In genomic region chr2:232409617-232410016, GRCh38 we compare ENCODE assay signal across 16 cellular contexts. TPM values are rescaled to one million over a fixed set of nuclear protein-coding genes. Genes with fewer than 3 reads are reported as not detected.
A peak's percentile ranks its signal among the peaks of the same experiment; 100 is the strongest.
DNase-seq lines count a peak whose midpoint lies in the region; ATAC-seq and TF ChIP-seq lines count a peak whose summit lies in the region.
"Not testable (repeated sequence)": the region's sequence is repeated elsewhere in the genome, so short reads cannot be mapped to it uniquely, and the experiment has no call there.
"Had no signal": no experiment of that assay in that cellular context is flagged by ENCODE, and none has a peak within 500 bp of the region (broad histone marks: within the 10 kb centered on the region; RNA-seq: fewer than 3 reads in every experiment).

No MANE protein-coding gene starts in this region.

- not testable (repeated sequence) for H3K23ac ChIP-seq in neuronal stem cell (ENCODE audit: low read depth, low read length, poor library complexity)

- not testable (repeated sequence) for H3K9me3 ChIP-seq in neuronal stem cell (replicated peaks in 1 of 2; ENCODE audit: control insufficient read depth in 2 of 2, insufficient read depth in 1 of 2, low read depth in 1 of 2, low read length in 2 of 2); aorta (ENCODE audit: control insufficient read depth, low read length)

- intact Hi-C loops in aorta (cut with DNase I), result not testable (repeated sequence)

- not testable (repeated sequence) for H3K4ac ChIP-seq in neuronal stem cell (ENCODE audit: low read length)

- H2AK5ac ChIP-seq in neuronal stem cell (ENCODE audit: low read depth, low read length), result not testable (repeated sequence)

- H2BK15ac ChIP-seq in neuronal stem cell (ENCODE audit: low read length), result peak overlapping the region; percentile 49

- not testable (repeated sequence) for H4K8ac ChIP-seq in neuronal stem cell (ENCODE audit: low read depth, low read length)

- DNase-seq in GM23338 (ENCODE audit: low spot score); WTC11 (ENCODE audit: low spot score); activated CD8-positive, alpha-beta T cell treated with anti-CD3 and anti-CD28 coated beads, Interleukin-2, amount 10 ng/mL, durations not matched to agents 7 days and 5 days; neuronal stem cell (ENCODE audit: low spot score); aorta: not testable (repeated sequence)
- peak; percentile 5 for DNase-seq in epidermal melanocyte (ENCODE audit: insufficient read length, low spot score)
- DNase-seq in mesenteric fat pad (ENCODE audit: low spot score), result peak; percentile 67
- DNase-seq in type B pancreatic cell (ENCODE audit: extremely low spot score, unreplicated experiment), result peak; percentile 51

- H3K4me1 Mint-ChIP-seq in GM23338; WTC11; activated CD8-positive, alpha-beta T cell treated with anti-CD3 and anti-CD28 coated beads, Interleukin-2, amount 10 ng/mL, durations not matched to agents 7 days and 5 days (ENCODE audit: low read depth); type B pancreatic cell (ENCODE audit: unreplicated experiment): not testable (repeated sequence)

- not testable (repeated sequence) for H3K4me3 Mint-ChIP-seq in GM23338; WTC11; activated CD8-positive, alpha-beta T cell treated with anti-CD3 and anti-CD28 coated beads, Interleukin-2, amount 10 ng/mL, durations not matched to agents 7 days and 5 days; type B pancreatic cell

- not testable (repeated sequence) for H3K4me1 ChIP-seq in GM23338 (ENCODE audit: insufficient read depth); neuronal stem cell (ENCODE audit: control insufficient read depth in 2 of 2, insufficient read depth in 1 of 2, low read depth in 1 of 2, low read length in 2 of 2); aorta (ENCODE audit: control insufficient read depth in 1 of 2, insufficient read depth in 2 of 2, low read length in 2 of 2)

- H2BK5ac ChIP-seq in neuronal stem cell (ENCODE audit: low read length), result not testable (repeated sequence)

- H3K4me3 ChIP-seq in GM23338; neuronal stem cell (ENCODE audit: low read length in 2 of 2); aorta (ENCODE audit: low read length in 2 of 2): not testable (repeated sequence)

- not testable (repeated sequence) for H3K27me3 Mint-ChIP-seq in GM23338 (ENCODE audit: insufficient read depth, low read depth, poor library complexity); WTC11 (ENCODE audit: low read depth)
- peaks cover 25% of the 10 kb centered on the region for H3K27me3 Mint-ChIP-seq in activated CD8-positive, alpha-beta T cell treated with anti-CD3 and anti-CD28 coated beads, Interleukin-2, amount 10 ng/mL, durations not matched to agents 7 days and 5 days (ENCODE audit: low read depth)
- peaks cover 42% of the 10 kb centered on the region for H3K27me3 Mint-ChIP-seq in type B pancreatic cell

- H3K79me1 ChIP-seq in neuronal stem cell (ENCODE audit: low read depth, low read length), result not testable (repeated sequence)

- CTCF ChIA-PET in WTC11 (lab: Charles Lee); activated CD8-positive, alpha-beta T cell treated with anti-CD3 and anti-CD28 coated beads, Interleukin-2, amount 10 ng/mL, durations not matched to agents 7 days and 5 days (lab: Charles Lee): not testable (repeated sequence)

- not testable (repeated sequence) for TF ChIP-seq CTCF in GM23338 (conservative IDR thresholded peaks at IDR 0.05; ENCODE audit: low read depth in 2 of 2); WTC11 (IDR thresholded peaks at IDR 0.05); type B pancreatic cell (conservative IDR thresholded peaks at IDR 0.05)

- peak; percentile 22 for ATAC-seq in GM23338
- ATAC-seq in WTC11, result peak; percentile 15; the same call in 1 of the 2 replicates
- ATAC-seq in activated CD8-positive, alpha-beta T cell treated with anti-CD3 and anti-CD28 coated beads, Interleukin-2, amount 10 ng/mL, durations not matched to agents 7 days and 5 days, result peak; percentile 56
- peak; percentile 15 for ATAC-seq in aorta (ENCODE audit: low FRiP score)

- H3K9me2 ChIP-seq in GM23338 (ENCODE audit: insufficient read depth), result not testable (repeated sequence)

- not testable (repeated sequence) for H3K27me3 ChIP-seq in GM23338 (ENCODE audit: insufficient read depth); aorta (ENCODE audit: control insufficient read depth in 1 of 2, insufficient read depth in 2 of 2, low read length in 1 of 2)
- peaks cover 0 to 39% (median 0%) of the 10 kb centered on the region in 3 experiments for H3K27me3 ChIP-seq in neuronal stem cell (ENCODE audit: control insufficient read depth in 3 of 3, insufficient read depth in 3 of 3, low read depth in 1 of 3, low read length in 3 of 3)

- H3K14ac ChIP-seq in neuronal stem cell (ENCODE audit: low read length), result peak overlapping the region; percentile 82

- H3K36me3 Mint-ChIP-seq in GM23338 (ENCODE audit: low read depth); WTC11; activated CD8-positive, alpha-beta T cell treated with anti-CD3 and anti-CD28 coated beads, Interleukin-2, amount 10 ng/mL, durations not matched to agents 7 days and 5 days (ENCODE audit: low read depth); type B pancreatic cell: not testable (repeated sequence)

- POLR2A ChIA-PET in WTC11 (lab: Charles Lee); activated CD8-positive, alpha-beta T cell treated with anti-CD3 and anti-CD28 coated beads, Interleukin-2, amount 10 ng/mL, durations not matched to agents 7 days and 5 days (lab: Charles Lee): not testable (repeated sequence)

- H3K9me3 Mint-ChIP-seq in GM23338; WTC11; activated CD8-positive, alpha-beta T cell treated with anti-CD3 and anti-CD28 coated beads, Interleukin-2, amount 10 ng/mL, durations not matched to agents 7 days and 5 days (ENCODE audit: insufficient read depth); type B pancreatic cell: not testable (repeated sequence)

- WGBS in neuronal stem cell (ENCODE audit: extremely low coverage in 2 of 2, insufficient read length in 2 of 2, insufficient replicate concordance in 1 of 2), 2 donors, result no CpG with 5 or more reads among the region's 40 CpGs
- WGBS in aorta, 2 donors, result 40 to 58% methylated on average over 34 to 40 of the region's 40 CpGs

- not testable (repeated sequence) for H4K20me1 ChIP-seq in GM23338 (replicated peaks; ENCODE audit: insufficient read depth)

- H3K27ac ChIP-seq in GM23338 (ENCODE audit: low read depth); neuronal stem cell (replicated peaks; ENCODE audit: low read length); aorta (ENCODE audit: low read depth in 1 of 2, low read length in 2 of 2): not testable (repeated sequence)

- not testable (repeated sequence) for H3K18ac ChIP-seq in neuronal stem cell (ENCODE audit: low read length)

- not testable (repeated sequence) for H3F3A ChIP-seq in GM23338 (replicated peaks; ENCODE audit: low read depth)

- H3K9ac ChIP-seq in neuronal stem cell (ENCODE audit: low read depth, low read length, poor library complexity), result not testable (repeated sequence)

- not testable (repeated sequence) for H2BK120ac ChIP-seq in neuronal stem cell (ENCODE audit: low read depth, low read length)

- not testable (repeated sequence) for H3K79me2 ChIP-seq in GM23338 (replicated peaks; ENCODE audit: insufficient read depth)

- not testable (repeated sequence) for H3K27ac Mint-ChIP-seq in GM23338; WTC11; activated CD8-positive, alpha-beta T cell treated with anti-CD3 and anti-CD28 coated beads, Interleukin-2, amount 10 ng/mL, durations not matched to agents 7 days and 5 days; type B pancreatic cell

- not testable (repeated sequence) for H3K4me2 ChIP-seq in GM23338; neuronal stem cell (ENCODE audit: insufficient read depth, low read length, poor library complexity, severe bottlenecking)

- H4K91ac ChIP-seq in neuronal stem cell (ENCODE audit: low read depth, low read length, poor library complexity), result not testable (repeated sequence)

- peak overlapping the region; percentile 10 for H2BK12ac ChIP-seq in neuronal stem cell (ENCODE audit: low read length)

- not testable (repeated sequence) for H3K36me3 ChIP-seq in GM23338 (ENCODE audit: insufficient read depth); neuronal stem cell (replicated peaks in 1 of 2; ENCODE audit: control insufficient read depth in 2 of 2, insufficient read depth in 2 of 2, low read length in 2 of 2); aorta (ENCODE audit: control insufficient read depth in 1 of 2, insufficient read depth in 2 of 2, low read length in 1 of 2)

- H2AFZ ChIP-seq in GM23338; neuronal stem cell (ENCODE audit: low read length): not testable (repeated sequence)

RNA-seq across cellular contexts. Expression of gene ALPG, which starts 3.0 kb away (rescaled TPM):
- 2.5 and 3.8 TPM in 2 replicates for total RNA-seq in GM23338 (2014; rRNA removed; shearing (Covaris generic))
- polyA plus RNA-seq in GM23338 (2016; fragmentation: Nextera tagmentation; extraction: Ambion mirVana), result 0.89 and 1.4 TPM in 2 replicates
- 0.94 to 1.3 TPM (median 1.2 TPM) in 3 replicates for total RNA-seq in WTC11 (2021)
- total RNA-seq in activated CD8-positive, alpha-beta T cell treated with anti-CD3 and anti-CD28 coated beads, Interleukin-2, amount 10 ng/mL, durations not matched to agents 7 days and 5 days, result not detected
- total RNA-seq in mesenteric fat pad, result not detected
- polyA plus RNA-seq in neuronal stem cell (2013, experiment 1 of 2), result not detected
- polyA plus RNA-seq in neuronal stem cell (2013, experiment 2 of 2), result not detected
- 0.14 and 0.88 TPM in 2 replicates for total RNA-seq in type B pancreatic cell (ENCODE audit: low replicate concordance)
- not detected for total RNA-seq in aorta
- not detected for polyA plus RNA-seq in aorta
- total RNA-seq: A172; A673; CD4-positive, alpha-beta T cell; CD8-positive, alpha-beta memory T cell; GM12878; GM23248 had no signal
- polyA plus RNA-seq: BJ; CD14-positive monocyte; CD8-positive, alpha-beta memory T cell; GM12878; GM23248 had no signal

RNA-seq across cellular contexts. Expression of gene ALPP, which starts 31.1 kb away (rescaled TPM):
- total RNA-seq in GM23338 (2014; rRNA removed; shearing (Covaris generic)), result 0.28 and 0.31 TPM in 2 replicates
- 0.07 TPM in 1 of 2 replicates, not detected in the other for polyA plus RNA-seq in GM23338 (2016; fragmentation: Nextera tagmentation; extraction: Ambion mirVana)
- 0.14 to 0.20 TPM (median 0.14 TPM) in 3 replicates for total RNA-seq in WTC11 (2021)
- total RNA-seq in activated CD8-positive, alpha-beta T cell treated with anti-CD3 and anti-CD28 coated beads, Interleukin-2, amount 10 ng/mL, durations not matched to agents 7 days and 5 days, result not detected
- total RNA-seq in mesenteric fat pad, result not detected
- polyA plus RNA-seq in neuronal stem cell (2013, experiment 1 of 2), result not detected
- polyA plus RNA-seq in neuronal stem cell (2013, experiment 2 of 2), result not detected
- total RNA-seq in type B pancreatic cell (ENCODE audit: low replicate concordance), result 0.27 and 1.5 TPM in 2 replicates
- not detected for total RNA-seq in aorta
- polyA plus RNA-seq in aorta, result not detected
- total RNA-seq: A673; CD4-positive, alpha-beta T cell; CD8-positive, alpha-beta memory T cell; GM12878; GM23248 had no signal
- polyA plus RNA-seq: BJ; CD14-positive monocyte; CD8-positive, alpha-beta memory T cell; GM23248 had no signal

RNA-seq across cellular contexts. Expression of gene ALPI, which starts 46.3 kb away (rescaled TPM):
- not detected in 2 replicates for total RNA-seq in GM23338 (2014; rRNA removed; shearing (Covaris generic))
- polyA plus RNA-seq in GM23338 (2016; fragmentation: Nextera tagmentation; extraction: Ambion mirVana) (not detected in 2 replicates), aorta (10 to 100 TPM in 1 of 2 donors, under 1 TPM in 1; 0.18 to 19.9 TPM)
- total RNA-seq in WTC11 (2021) (not detected in 3 replicates), mesenteric fat pad (0.71 TPM), type B pancreatic cell (ENCODE audit: low replicate concordance) (1.5 and 6.5 TPM in 2 replicates), aorta (not detected)
- total RNA-seq in activated CD8-positive, alpha-beta T cell treated with anti-CD3 and anti-CD28 coated beads, Interleukin-2, amount 10 ng/mL, durations not matched to agents 7 days and 5 days, result not detected
- polyA plus RNA-seq in neuronal stem cell (2013, experiment 1 of 2), result not detected
- not detected for polyA plus RNA-seq in neuronal stem cell (2013, experiment 2 of 2)
- total RNA-seq: A172; A673; CD4-positive, alpha-beta T cell; CD8-positive, alpha-beta memory T cell; GM12878; GM23248 had no signal
- polyA plus RNA-seq: BJ; CD14-positive monocyte; CD8-positive, alpha-beta memory T cell; GM12878; GM23248 had no signal
